1 cellular context compared by ENCODE assay signal in genomic region chr1:16206547-16207317, GRCh38.
TF ChIP-seq lines count a peak whose summit lies in the region.

No MANE protein-coding gene starts in this region.

TF ChIP-seq in HepG2, 621 proteins besides CTCF, POLR2A, EP300 and RAD21 (continued from another document and continues in another):
- no peak for TF ChIP-seq AFF4 (CRISPR knock-in tag; IDR thresholded peaks at IDR 0.05)
- peak; percentile 65 for TF ChIP-seq SP2 (CRISPR knock-in tag; IDR thresholded peaks at IDR 0.05)
- TF ChIP-seq FOXK1 (CRISPR knock-in tag; IDR thresholded peaks at IDR 0.05; ENCODE audit: borderline replicate concordance, low read depth) = no peak
- no peak; the same call in 1 of the 2 replicates for TF ChIP-seq EEA1 (CRISPR knock-in tag; IDR thresholded peaks at IDR 0.05; ENCODE audit: borderline replicate concordance)
- TF ChIP-seq ZFP91 (CRISPR knock-in tag; IDR thresholded peaks at IDR 0.05; ENCODE audit: borderline replicate concordance) = peak; percentile 36; the same call in 1 of the 2 replicates
- no peak for TF ChIP-seq EHMT2 (IDR thresholded peaks at IDR 0.05; ENCODE audit: borderline replicate concordance, low read depth, low read length)
- no peak for TF ChIP-seq ZNF513 (CRISPR knock-in tag; conservative IDR thresholded peaks at IDR 0.05)
- 0 out of 2 replicates have a peak, but pooled peaks have one; percentile 3 for TF ChIP-seq ZNF792 (CRISPR knock-in tag; IDR thresholded peaks at IDR 0.05)
- TF ChIP-seq IKZF4 (CRISPR knock-in tag; IDR thresholded peaks at IDR 0.05; ENCODE audit: borderline replicate concordance, low read depth, not compliant biosample characterization) = no peak
- TF ChIP-seq SIN3B (IDR thresholded peaks at IDR 0.05; ENCODE audit: low read length) = no peak
- no peak for TF ChIP-seq ZNF414 (CRISPR knock-in tag; IDR thresholded peaks at IDR 0.05)
- peak; percentile 58; the same call in 1 of the 2 replicates for TF ChIP-seq ZSCAN21 (CRISPR knock-in tag; IDR thresholded peaks at IDR 0.05; ENCODE audit: borderline replicate concordance)
- TF ChIP-seq HNRNPH1 (optimal IDR thresholded peaks at IDR 0.05; ENCODE audit: low read depth, low read length) = no peak
- TF ChIP-seq ZNF724P (CRISPR knock-in tag; IDR thresholded peaks at IDR 0.05; ENCODE audit: borderline replicate concordance) = no peak
- 0 out of 2 replicates have a peak, but pooled peaks have one; percentile 61 for TF ChIP-seq DNMT1 (CRISPR knock-in tag; IDR thresholded peaks at IDR 0.05)
- 0 out of 2 replicates have a peak, but pooled peaks have one; percentile 44 for TF ChIP-seq SMAD9 (CRISPR knock-in tag; IDR thresholded peaks at IDR 0.05)
- TF ChIP-seq SAP130 (CRISPR knock-in tag; IDR thresholded peaks at IDR 0.05; ENCODE audit: low read depth) = peak; percentile 72
- no peak for TF ChIP-seq MAFG (CRISPR knock-in tag; IDR thresholded peaks at IDR 0.05)
- no peak for TF ChIP-seq PTBP1 (IDR thresholded peaks at IDR 0.05; ENCODE audit: low read depth, low read length, poor library complexity, severe bottlenecking)
- TF ChIP-seq ZNF17 (CRISPR knock-in tag; IDR thresholded peaks at IDR 0.05) = no peak
- no peak for TF ChIP-seq SNAPC5 (CRISPR knock-in tag; IDR thresholded peaks at IDR 0.05; ENCODE audit: borderline replicate concordance)
- no peak for TF ChIP-seq ZBTB10 (CRISPR knock-in tag; IDR thresholded peaks at IDR 0.05; ENCODE audit: borderline replicate concordance)
- TF ChIP-seq ZNF550 (CRISPR knock-in tag; IDR thresholded peaks at IDR 0.05; ENCODE audit: borderline replicate concordance) = no peak
- no peak for TF ChIP-seq ISL2 (CRISPR knock-in tag; IDR thresholded peaks at IDR 0.05)
- peak; percentile 79 for TF ChIP-seq PHF21A (CRISPR knock-in tag; IDR thresholded peaks at IDR 0.05)
- TF ChIP-seq ASH2L (IDR thresholded peaks at IDR 0.05; ENCODE audit: insufficient read length, low read depth, low read length) = peak; percentile 57
- TF ChIP-seq SMYD3 (CRISPR knock-in tag; IDR thresholded peaks at IDR 0.05) = no peak
- TF ChIP-seq NFKBIZ (CRISPR knock-in tag; IDR thresholded peaks at IDR 0.05) = no peak
- TF ChIP-seq ZNF124 (CRISPR knock-in tag; IDR thresholded peaks at IDR 0.05) = no peak
- TF ChIP-seq DNMT3B (CRISPR knock-in tag; conservative IDR thresholded peaks at IDR 0.05) = no peak
- TF ChIP-seq ZNF710 (CRISPR knock-in tag; IDR thresholded peaks at IDR 0.05; ENCODE audit: borderline replicate concordance) = no peak
- no peak for TF ChIP-seq DPF2 (CRISPR knock-in tag; IDR thresholded peaks at IDR 0.05; ENCODE audit: borderline replicate concordance, low read depth)
- TF ChIP-seq FOXA1 (IDR thresholded peaks at IDR 0.05) = no peak
- TF ChIP-seq FOXA1 (CRISPR knock-in tag; IDR thresholded peaks at IDR 0.05) = no peak
- TF ChIP-seq ZNF501 (CRISPR knock-in tag; IDR thresholded peaks at IDR 0.05) = no peak
- no peak for TF ChIP-seq NCOR1 (IDR thresholded peaks at IDR 0.05; ENCODE audit: borderline replicate concordance, low read length)
- no peak for TF ChIP-seq USF2 (IDR thresholded peaks at IDR 0.05; ENCODE audit: low read depth, low read length)
- no peak for TF ChIP-seq USF2 (CRISPR knock-in tag; IDR thresholded peaks at IDR 0.05; ENCODE audit: borderline replicate concordance)
- no peak for TF ChIP-seq ADNP (CRISPR knock-in tag; IDR thresholded peaks at IDR 0.05)
- TF ChIP-seq NFKB2 (CRISPR knock-in tag; IDR thresholded peaks at IDR 0.05; ENCODE audit: borderline replicate concordance) = no peak; the same call in 1 of the 2 replicates
- no peak for TF ChIP-seq TBL1XR1 (IDR thresholded peaks at IDR 0.05; ENCODE audit: borderline replicate concordance, low read length, partially characterized antibody)
- TF ChIP-seq HNRNPLL (IDR thresholded peaks at IDR 0.05; ENCODE audit: low read depth, low read length, poor library complexity, severe bottlenecking) = peak; percentile 89
- TF ChIP-seq ZNF670 (CRISPR knock-in tag; IDR thresholded peaks at IDR 0.05; ENCODE audit: borderline replicate concordance) = peak; percentile 70; the same call in 1 of the 2 replicates
- no peak for TF ChIP-seq ZBTB49 (CRISPR knock-in tag; IDR thresholded peaks at IDR 0.05; ENCODE audit: borderline replicate concordance)
